Comparison of ENCODE assay signal across 22 cellular contexts in genomic region chr9:114741521-114741920, GRCh38. TPM values are rescaled to one million over a fixed set of nuclear protein-coding genes. Genes with fewer than 3 reads are reported as not detected.
"Had no signal": no experiment of that assay in that cellular context is flagged by ENCODE, and none has a peak within 500 bp of the region (broad histone marks: within the 10 kb centered on the region; RNA-seq: fewer than 3 reads in every experiment).

No MANE protein-coding gene starts in this region.

RNA-seq across cellular contexts. Expression of gene TEX48, which starts 59.5 kb away (rescaled TPM):
- total RNA-seq: colonic mucosa, dermis microvascular lymphatic vessel endothelial cell, esophagus mucosa, left cardiac atrium, left ventricle myocardium inferior, lower lobe of right lung, mesothelial cell of epicardium, mucosa of gallbladder, myocyte, natural killer cell, neural crest cell, ovary, posterior vena cava, right atrium auricular region, sigmoid colon, stomach, thoracic aorta, transverse colon, ureter had no signal
- polyA plus RNA-seq: immature natural killer cell, keratinocyte, ovary, sigmoid colon, small intestine, stomach had no signal
